Comparison of ENCODE assay signal across 13 cellular contexts in the genomic region with DNA sequence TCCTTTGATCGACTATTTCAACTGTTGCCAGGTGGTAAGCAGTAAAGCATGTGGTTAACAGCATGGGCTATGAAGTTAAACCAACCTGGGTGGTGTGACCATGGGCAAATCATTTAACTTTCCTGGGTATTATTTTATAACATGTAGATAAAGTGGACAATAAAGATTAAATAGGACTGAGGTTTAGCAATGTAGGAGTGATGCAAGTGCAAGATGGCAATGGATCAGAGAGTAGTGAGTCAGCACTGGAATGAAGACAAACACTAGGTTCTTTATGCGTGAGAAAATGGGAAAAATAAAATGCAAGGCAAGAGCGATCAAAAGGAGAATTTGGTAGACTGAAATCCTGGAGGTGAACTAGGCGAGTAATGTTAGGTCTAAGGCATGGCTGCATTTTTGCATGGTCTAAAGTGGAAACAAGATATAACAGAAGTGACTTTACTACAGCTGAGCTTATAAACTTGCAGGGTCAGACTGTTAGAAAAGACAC.
DNase-seq lines count a peak whose midpoint lies in the region; ATAC-seq and TF ChIP-seq lines count a peak whose summit lies in the region.
"Had no signal": no experiment of that assay in that cellular context is flagged by ENCODE, and none has a peak within 500 bp of the region (broad histone marks: within the 10 kb centered on the region; RNA-seq: fewer than 3 reads in every experiment).

No MANE protein-coding gene starts in this region.

- no peak overlapping the region; the same call in 1 of the 2 replicates for H2AFZ ChIP-seq in GM23338
- H2AFZ ChIP-seq in smooth muscle cell (ENCODE audit: low read depth) = no peak overlapping the region

- peak overlapping the region; percentile 9 for H3K27ac Mint-ChIP-seq in GM23338
- H3K27ac Mint-ChIP-seq in activated CD4-positive, alpha-beta T cell treated with anti-CD3 and anti-CD28 coated beads, Interleukin-2, amount 10 ng/mL, durations not matched to agents 7 days and 5 days = no peak overlapping the region

- TF ChIP-seq CTCF in GM23338 (conservative IDR thresholded peaks at IDR 0.05; ENCODE audit: low read depth in 2 of 2) = no peak
- no peak for TF ChIP-seq CTCF in WI38 (IDR thresholded peaks at IDR 0.05; ENCODE audit: low read depth, low read length)
- TF ChIP-seq CTCF in foreskin keratinocyte (conservative IDR thresholded peaks at IDR 0.05) = no peak
- no peak for TF ChIP-seq CTCF in smooth muscle cell (IDR thresholded peaks at IDR 0.05; ENCODE audit: borderline replicate concordance, insufficient read depth, poor library complexity, severe bottlenecking)

- H3K9me3 ChIP-seq in smooth muscle cell (replicated peaks; ENCODE audit: low read depth) = no peaks in the 10 kb centered on the region

- CTCF ChIA-PET in activated CD4-positive, alpha-beta T cell treated with anti-CD3 and anti-CD28 coated beads, Interleukin-2, amount 10 ng/mL, durations not matched to agents 7 days and 5 days (lab: Charles Lee) = interaction anchor here (0.5 kb wide), 1 partner anchor 986 kb away, joined by 3 read pairs; no protein-coding TSS in a partner anchor

- H3F3A ChIP-seq in GM23338 (replicated peaks; ENCODE audit: low read depth) (no peaks in the 10 kb centered on the region), smooth muscle cell (ENCODE audit: low read depth) (peaks cover 8% of the 10 kb centered on the region)

- no peaks in the 10 kb centered on the region for H3K36me3 ChIP-seq in GM23338 (ENCODE audit: insufficient read depth)
- no peaks in the 10 kb centered on the region for H3K36me3 ChIP-seq in smooth muscle cell (ENCODE audit: low read depth)

- no peak for DNase-seq in GM23338 (ENCODE audit: low spot score)
- DNase-seq in foreskin keratinocyte = peak; percentile 59 to 78
- no peak for DNase-seq in smooth muscle cell (lab: John Stamatoyannopoulos, UW; ENCODE audit: unreplicated experiment)
- no peak for DNase-seq in stimulated activated naive CD4-positive, alpha-beta T cell treated with Interleukin-2 at 50 U/mL for 16 hours (lab: John Stamatoyannopoulos, UW)
- DNase-seq in activated CD4-positive, alpha-beta T cell treated with anti-CD3 and anti-CD28 coated beads, Interleukin-2, amount 10 ng/mL, durations not matched to agents 7 days and 5 days = no peak
- no peak for DNase-seq in NCI-H2196 treated with DMSO at 0.1 percent for 48 hours (lab: John Stamatoyannopoulos, UW; ENCODE audit: unreplicated experiment)
- DNase-seq: activated T-cell treated with anti-CD3 and anti-CD28 coated beads, Interleukin-2, amount 50 U/mL, for 1 hour; head of caudate nucleus; KBM-7; retina had no signal

- peaks cover 5% of the 10 kb centered on the region; the same call in 1 of the 2 replicates for H3K9me2 ChIP-seq in GM23338 (ENCODE audit: insufficient read depth)

- WGBS in smooth muscle cell (ENCODE audit: low lambda C conversion rate) = 58% methylated on average over 4 of the region's 4 CpGs

- POLR2A ChIA-PET in activated CD4-positive, alpha-beta T cell treated with anti-CD3 and anti-CD28 coated beads, Interleukin-2, amount 10 ng/mL, durations not matched to agents 7 days and 5 days (lab: Charles Lee) = no interaction called here

- H3K9ac ChIP-seq in smooth muscle cell (ENCODE audit: low read depth) = no peak overlapping the region

- H3K4me3 ChIP-seq in GM23338 = no peak overlapping the region
- H3K4me3 ChIP-seq in WI38 (ENCODE audit: low read depth, low read length) = peak overlapping the region; percentile 9; the same call in 1 of the 2 replicates
- no peak overlapping the region for H3K4me3 ChIP-seq in smooth muscle cell

- H3K27ac ChIP-seq in GM23338 (ENCODE audit: low read depth) (no peak overlapping the region), foreskin keratinocyte (no peak overlapping the region), smooth muscle cell (ENCODE audit: low read depth) (peak overlapping the region; percentile 70)

- no peaks in the 10 kb centered on the region; the same call in 1 of the 2 replicates for H3K4me1 ChIP-seq in GM23338 (ENCODE audit: insufficient read depth)
- peaks cover 14% of the 10 kb centered on the region for H3K4me1 ChIP-seq in foreskin keratinocyte
- no peaks in the 10 kb centered on the region for H3K4me1 ChIP-seq in smooth muscle cell (ENCODE audit: low read depth)

- H3K4me3 Mint-ChIP-seq in GM23338 = no peak overlapping the region
- H3K4me3 Mint-ChIP-seq in activated CD4-positive, alpha-beta T cell treated with anti-CD3 and anti-CD28 coated beads, Interleukin-2, amount 10 ng/mL, durations not matched to agents 7 days and 5 days = no peak overlapping the region

- no peaks in the 10 kb centered on the region for H3K27me3 Mint-ChIP-seq in GM23338 (ENCODE audit: insufficient read depth, low read depth, poor library complexity)
- peaks cover 2% of the 10 kb centered on the region for H3K27me3 Mint-ChIP-seq in activated CD4-positive, alpha-beta T cell treated with anti-CD3 and anti-CD28 coated beads, Interleukin-2, amount 10 ng/mL, durations not matched to agents 7 days and 5 days

- no peaks in the 10 kb centered on the region; the same call in 2 of the 3 replicates for H3K36me3 Mint-ChIP-seq in GM23338 (ENCODE audit: low read depth)
- H3K36me3 Mint-ChIP-seq in activated CD4-positive, alpha-beta T cell treated with anti-CD3 and anti-CD28 coated beads, Interleukin-2, amount 10 ng/mL, durations not matched to agents 7 days and 5 days (ENCODE audit: low read depth) = no peaks in the 10 kb centered on the region

- no peaks in the 10 kb centered on the region for H3K27me3 ChIP-seq in GM23338 (ENCODE audit: insufficient read depth)
- no peaks in the 10 kb centered on the region for H3K27me3 ChIP-seq in foreskin keratinocyte
- no peaks in the 10 kb centered on the region for H3K27me3 ChIP-seq in smooth muscle cell (ENCODE audit: low read depth)

- no peak overlapping the region for H3K4me2 ChIP-seq in GM23338
- peak overlapping the region; percentile 33 for H3K4me2 ChIP-seq in smooth muscle cell

- H3K79me2 ChIP-seq in GM23338 (replicated peaks; ENCODE audit: insufficient read depth) (no peaks in the 10 kb centered on the region), smooth muscle cell (ENCODE audit: low read depth) (no peaks in the 10 kb centered on the region)

- no peaks in the 10 kb centered on the region for H3K9me3 Mint-ChIP-seq in GM23338
- no peaks in the 10 kb centered on the region for H3K9me3 Mint-ChIP-seq in activated CD4-positive, alpha-beta T cell treated with anti-CD3 and anti-CD28 coated beads, Interleukin-2, amount 10 ng/mL, durations not matched to agents 7 days and 5 days

- H3K4me1 Mint-ChIP-seq in GM23338 = peaks cover 5% of the 10 kb centered on the region; the same call in 2 of the 3 replicates
- no peaks in the 10 kb centered on the region for H3K4me1 Mint-ChIP-seq in activated CD4-positive, alpha-beta T cell treated with anti-CD3 and anti-CD28 coated beads, Interleukin-2, amount 10 ng/mL, durations not matched to agents 7 days and 5 days

- no peaks in the 10 kb centered on the region for H4K20me1 ChIP-seq in GM23338 (replicated peaks; ENCODE audit: insufficient read depth)
- no peaks in the 10 kb centered on the region for H4K20me1 ChIP-seq in smooth muscle cell (ENCODE audit: low read depth)

- ATAC-seq in GM23338 = no peak
- ATAC-seq in foreskin keratinocyte = peak; percentile 84
- no peak for ATAC-seq in GM21717 (IDR thresholded peaks at IDR 0.05; ENCODE audit: unreplicated experiment)
- ATAC-seq: Right ventricle myocardium inferior had no signal

TF ChIP-seq in GM23338, 12 proteins besides CTCF, POLR2A, EP300 and RAD21 (continues in another document):
- TF ChIP-seq CREB1 (CRISPR knock-in tag; IDR thresholded peaks at IDR 0.05; ENCODE audit: low read depth) (no peak), STAT1 (IDR thresholded peaks at IDR 0.05; ENCODE audit: unreplicated experiment) (no peak), EZH2phosphoT487 (IDR thresholded peaks at IDR 0.05; ENCODE audit: unreplicated experiment) (no peak), POLR2AphosphoS5 (IDR thresholded peaks at IDR 0.05; ENCODE audit: low read depth) (no peak)

Comparison
In these comparisons a context has a peak if more than half of its experiments do, and no peak if none do; other contexts are left out.
1. DNase-seq: peak in foreskin keratinocyte (2 of 2); none in GM23338 (single experiment), smooth muscle cell (single experiment), stimulated activated naive CD4-positive, alpha-beta T cell treated with Interleukin-2 at 50 U/mL for 16 hours (single experiment), activated CD4-positive, alpha-beta T cell treated with anti-CD3 and anti-CD28 coated beads, Interleukin-2, amount 10 ng/mL, durations not matched to agents 7 days and 5 days (single experiment) and NCI-H2196 treated with DMSO at 0.1 percent for 48 hours (single experiment).